Comparison of ENCODE assay signal across 24 cellular contexts in genomic region chr20:33656010-33656782, GRCh38. TPM values are rescaled to one million over a fixed set of nuclear protein-coding genes. Genes with fewer than 3 reads are reported as not detected.
A peak's percentile ranks its signal among the peaks of the same experiment; 100 is the strongest.
DNase-seq lines count a peak whose midpoint lies in the region; ATAC-seq and TF ChIP-seq lines count a peak whose summit lies in the region.
"Had no signal": no experiment of that assay in that cellular context is flagged by ENCODE, and none has a peak within 500 bp of the region (broad histone marks: within the 10 kb centered on the region; RNA-seq: fewer than 3 reads in every experiment).

No MANE protein-coding gene starts in this region.

- ATAC-seq in right cardiac atrium (no peak), left lung (no peak), GM18505 (IDR thresholded peaks at IDR 0.05; ENCODE audit: unreplicated experiment) (no peak)
- ATAC-seq: gastroesophageal sphincter, GM23338, left cardiac atrium, psoas muscle had no signal

- TF ChIP-seq CTCF in right atrium auricular region (IDR thresholded peaks at IDR 0.05) (no peak), left lung (IDR thresholded peaks at IDR 0.05) (no peak), sigmoid colon (IDR thresholded peaks at IDR 0.05) (no peak)

- H3K36me3 ChIP-seq in right atrium auricular region (peaks cover 14% of the 10 kb centered on the region), H7 (replicated peaks; ENCODE audit: control insufficient read depth, insufficient read depth, low read length) (peaks cover 4% of the 10 kb centered on the region), left lung (peaks cover 0 to 32% of the 10 kb centered on the region in 2 donors), sigmoid colon (peaks cover 17 to 37% (median 25%) of the 10 kb centered on the region in 4 donors)

- H3K27me3 ChIP-seq in right cardiac atrium (ENCODE audit: control insufficient read depth, insufficient read depth): no peaks in the 10 kb centered on the region
- H3K27me3 ChIP-seq in right atrium auricular region: no peaks in the 10 kb centered on the region
- no peaks in the 10 kb centered on the region for H3K27me3 ChIP-seq in H7 (ENCODE audit: control insufficient read depth, insufficient read depth, low read length)
- H3K27me3 ChIP-seq in left lung: no peaks in the 10 kb centered on the region
- H3K27me3 ChIP-seq in sigmoid colon: no peaks in the 10 kb centered on the region
- H3K27me3 ChIP-seq: cardiac muscle cell, gastroesophageal sphincter, suprapubic skin had no signal

- intact Hi-C loops in right cardiac atrium (cut with DNase I): no loop called here
- intact Hi-C loops in left lung (cut with DNase I): no loop called here
- intact Hi-C loops in sigmoid colon (cut with DNase I): no loop called here

- TF ChIP-seq POLR2A in sigmoid colon (IDR thresholded peaks at IDR 0.05) (no peak), GM18505 (IDR thresholded peaks at IDR 0.05; ENCODE audit: borderline replicate concordance, extremely low read depth, insufficient read depth, insufficient read length) (no peak)

- H3K4me3 ChIP-seq in right cardiac atrium (ENCODE audit: low read length) (no peak overlapping the region), right atrium auricular region (no peak overlapping the region), H7 (ENCODE audit: insufficient read depth, low read depth, low read length) (no peak overlapping the region), left lung (no peak overlapping the region), sigmoid colon (no peak overlapping the region)
- H3K4me3 ChIP-seq: cardiac muscle cell, gastroesophageal sphincter, GM23338, PC-9, psoas muscle, suprapubic skin had no signal

- WGBS in right cardiac atrium: 93% methylated on average over 10 of the region's 10 CpGs
- 95 to 96% methylated on average over 10 of the region's 10 CpGs for WGBS in sigmoid colon, 2 donors

- H3K4me1 ChIP-seq in right cardiac atrium (ENCODE audit: control insufficient read depth, insufficient read depth, low read length) (no peaks in the 10 kb centered on the region), right atrium auricular region (peaks cover 0 to 10% of the 10 kb centered on the region in 2 donors), left lung (peaks cover 4 to 5% of the 10 kb centered on the region in 2 donors), sigmoid colon (peaks cover 0 to 12% (median 9%) of the 10 kb centered on the region in 4 donors)

- DNase-seq in right cardiac atrium (peak in 2 of 3 donors; percentile 39 to 40), right atrium auricular region (ENCODE audit: low spot score) (no peak), H7 (peak; percentile 46), left lung (peak; percentile 30 to 65), sigmoid colon (peak; percentile 63), NCI-H446 treated with DMSO at 0.1 percent for 48 hours (lab: John Stamatoyannopoulos, UW) (no peak), DMS114 treated with DMSO at 0.1 percent for 48 hours (lab: John Stamatoyannopoulos, UW; ENCODE audit: unreplicated experiment) (no peak)
- DNase-seq: activated CD4-positive, alpha-beta T cell treated with anti-CD3 and anti-CD28 coated beads for 1 hour; C1 segment of cervical spinal cord; hypothalamus; left cardiac atrium; NCI-H1105; NCI-H187; NCI-H524; PC-9; psoas muscle; stimulated activated naive CD4-positive, alpha-beta T cell had no signal

- no peak for TF ChIP-seq EP300 in sigmoid colon (IDR thresholded peaks at IDR 0.05)

- no peaks in the 10 kb centered on the region for H3K9me3 ChIP-seq in right cardiac atrium (ENCODE audit: control insufficient read depth, low read length)
- H3K9me3 ChIP-seq in right atrium auricular region: no peaks in the 10 kb centered on the region
- H3K9me3 ChIP-seq in left lung: no peaks in the 10 kb centered on the region
- H3K9me3 ChIP-seq in sigmoid colon: no peaks in the 10 kb centered on the region
- H3K9me3 ChIP-seq: gastroesophageal sphincter, psoas muscle, suprapubic skin had no signal

- H3K27ac ChIP-seq in right cardiac atrium (ENCODE audit: low read length) (no peak overlapping the region), right atrium auricular region (no peak overlapping the region), left lung (no peak overlapping the region), sigmoid colon (no peak overlapping the region)
- H3K27ac ChIP-seq: cardiac muscle cell, gastroesophageal sphincter, PC-9, psoas muscle, suprapubic skin had no signal

RNA-seq across cellular contexts. Expression of gene C20orf144, which starts 5.9 kb away (rescaled TPM):
- total RNA-seq in right cardiac atrium (not detected), right atrium auricular region (not detected), left lung (under 1 TPM in 1 of 2 donors, not detected in 1; 0.24 TPM), sigmoid colon (under 1 TPM in 1 of 4 donors, not detected in 3; 0.66 TPM)
- polyA plus RNA-seq in right cardiac atrium (0.05 TPM), sigmoid colon (under 1 TPM in 1 of 3 donors, not detected in 2; 0.12 TPM)
- 0.11 TPM in 1 of 2 replicates, not detected in the other for total RNA-seq in H7 (2014; rRNA removed; shearing (Covaris generic))
- total RNA-seq: Daoy, gastroesophageal sphincter, psoas muscle, suprapubic skin, ureter had no signal

RNA-seq across cellular contexts. Expression of gene ACTL10, which starts 10.5 kb away (rescaled TPM):
- under 1 TPM; 0.29 to 0.71 (median 0.32) TPM for total RNA-seq in right cardiac atrium
- polyA plus RNA-seq in right cardiac atrium: 0.27 TPM
- under 1 TPM; 0.33 to 0.79 TPM for total RNA-seq in right atrium auricular region
- 1.3 and 1.4 TPM in 2 replicates for total RNA-seq in H7 (2014; rRNA removed; shearing (Covaris generic))
- 1 to 10 TPM; 1.2 to 2.3 TPM for total RNA-seq in left lung
- total RNA-seq in sigmoid colon: 1 to 10 TPM in 1 of 4 donors, under 1 TPM in 3; 0.54 to 1.1 (median 0.61) TPM
- polyA plus RNA-seq in sigmoid colon: 1 to 10 TPM in 2 of 3 donors, under 1 TPM in 1; 0.60 to 4.5 (median 1.6) TPM

RNA-seq across cellular contexts. Expression of gene NECAB3, which starts 18.0 kb away (rescaled TPM):
- total RNA-seq in right cardiac atrium (10 to 100 TPM; 55.4 to 61.3 (median 57.0) TPM), right atrium auricular region (10 to 100 TPM; 81.7 to 88.4 TPM), left lung (10 to 100 TPM; 53.7 to 72.9 TPM), sigmoid colon (10 to 100 TPM; 44.6 to 50.1 (median 48.0) TPM)
- polyA plus RNA-seq in right cardiac atrium (57.4 TPM), sigmoid colon (10 to 100 TPM; 27.1 to 30.7 (median 30.0) TPM)
- 39.9 and 56.7 TPM in 2 replicates for total RNA-seq in H7 (2014; rRNA removed; shearing (Covaris generic))

RNA-seq across cellular contexts. Expression of gene E2F1, which starts 30.0 kb away (rescaled TPM):
- total RNA-seq in right cardiac atrium (1 to 10 TPM in 2 of 4 donors, under 1 TPM in 2; 0.45 to 2.2 (median 1.0) TPM), right atrium auricular region (under 1 TPM; 0.31 to 0.33 TPM), left lung (10 to 100 TPM; 14.2 to 23.6 TPM), sigmoid colon (1 to 10 TPM in 1 of 4 donors, under 1 TPM in 3; 0.33 to 1.7 (median 0.83) TPM)
- polyA plus RNA-seq in right cardiac atrium (0.52 TPM), sigmoid colon (10 to 100 TPM in 1 of 3 donors, 1 to 10 TPM in 2; 1.8 to 13.1 (median 5.1) TPM)
- total RNA-seq in H7 (2014; rRNA removed; shearing (Covaris generic)): 51.8 and 57.8 TPM in 2 replicates

Comparison
In these comparisons a context has a peak if more than half of its experiments do, and no peak if none do; other contexts are left out.
1. DNase-seq: peak in right cardiac atrium (2 of 3), H7 (single experiment), left lung (2 of 2) and sigmoid colon (single experiment); none in right atrium auricular region (single experiment), NCI-H446 treated with DMSO at 0.1 percent for 48 hours (single experiment) and DMS114 treated with DMSO at 0.1 percent for 48 hours (single experiment).